Comparison of ENCODE assay signal across 10 cellular contexts in genomic region chr5:139296862-139297326, GRCh38. TPM values are rescaled to one million over a fixed set of nuclear protein-coding genes. Genes with fewer than 3 reads are reported as not detected.
DNase-seq lines count a peak whose midpoint lies in the region; ATAC-seq and TF ChIP-seq lines count a peak whose summit lies in the region.
"Had no signal": no experiment of that assay in that cellular context is flagged by ENCODE, and none has a peak within 500 bp of the region (broad histone marks: within the 10 kb centered on the region; RNA-seq: fewer than 3 reads in every experiment).

No MANE protein-coding gene starts in this region.

- peaks cover 53% of the 10 kb centered on the region for H3K4me1 Mint-ChIP-seq in activated T-helper 2 cell treated with anti-CD3 and anti-CD28 coated beads, Interferon-gamma antibody, Interleukin-2, Interleukin-4, amounts not matched to agents 10 μg/mL and 5 μg/mL and 100 μg/mL, durations not matched to agents 14 hours and 24 hours and 36 hours (ENCODE audit: low read depth)
- H3K4me1 Mint-ChIP-seq in type B pancreatic cell (ENCODE audit: unreplicated experiment) = peaks cover 53% of the 10 kb centered on the region

- no peaks in the 10 kb centered on the region for H3K9me3 Mint-ChIP-seq in activated T-helper 2 cell treated with anti-CD3 and anti-CD28 coated beads, Interferon-gamma antibody, Interleukin-2, Interleukin-4, amounts not matched to agents 10 μg/mL and 5 μg/mL and 100 μg/mL, durations not matched to agents 14 hours and 24 hours and 36 hours
- no peaks in the 10 kb centered on the region for H3K9me3 Mint-ChIP-seq in type B pancreatic cell

- H3K4me1 ChIP-seq in left ventricle myocardium inferior (peaks cover 88% of the 10 kb centered on the region), heart left ventricle (peaks cover 15 to 78% (median 59%) of the 10 kb centered on the region in 12 donors), liver (ENCODE audit: control insufficient read depth in 4 of 4, insufficient read depth in 4 of 4, low read length in 3 of 4) (peaks cover 7 to 40% (median 30%) of the 10 kb centered on the region in 4 donors)

- no peaks in the 10 kb centered on the region for H3K36me3 ChIP-seq in left ventricle myocardium inferior
- H3K36me3 ChIP-seq in heart left ventricle = no peaks in the 10 kb centered on the region
- no peaks in the 10 kb centered on the region for H3K36me3 ChIP-seq in liver (ENCODE audit: control insufficient read depth in 4 of 4, insufficient read depth in 3 of 4, low read depth in 1 of 4, low read length in 3 of 4)

- no peak for TF ChIP-seq RAD21 in liver (IDR thresholded peaks at IDR 0.05)

- H3K4me3 ChIP-seq in left ventricle myocardium inferior (peak overlapping the region; percentile 92), heart left ventricle (peak overlapping the region in 1 of 12 donors; percentile 80), liver (ENCODE audit: low read depth in 1 of 3, low read length in 3 of 3) (no peak overlapping the region)

- intact Hi-C loops in left ventricle myocardium inferior (cut with micrococcal nuclease) = no loop called here
- intact Hi-C loops in heart left ventricle (cut with DNase I) = loop anchor here in 6 of 10 donors (5.0 to 10.0 kb wide), 4 partner anchors 40 to 98 kb away; partner anchors contain the start of genes PAIP2 (in 3 of the 6) and PROB1 (in 1 of the 6)
- intact Hi-C loops in activated T-helper 2 cell treated with anti-CD3 and anti-CD28 coated beads, Interferon-gamma antibody, Interleukin-2, Interleukin-4, amounts not matched to agents 10 μg/mL and 5 μg/mL and 100 μg/mL, durations not matched to agents 14 hours and 24 hours and 36 hours (cut with micrococcal nuclease) = loop anchor here (10.0 kb wide), 3 partner anchors 268 to 962 kb away; partner anchors contain the start of genes CDC25C, ETF1, FAM53C and UBE2D2

- 66 to 73% (median 69%) methylated on average over 12 of the region's 12 CpGs for WGBS in heart left ventricle, 4 donors
- 90% methylated on average over 12 of the region's 12 CpGs for WGBS in liver

- H3K36me3 Mint-ChIP-seq in activated T-helper 2 cell treated with anti-CD3 and anti-CD28 coated beads, Interferon-gamma antibody, Interleukin-2, Interleukin-4, amounts not matched to agents 10 μg/mL and 5 μg/mL and 100 μg/mL, durations not matched to agents 14 hours and 24 hours and 36 hours (ENCODE audit: low read depth) = peaks cover 45% of the 10 kb centered on the region
- peaks cover 7% of the 10 kb centered on the region for H3K36me3 Mint-ChIP-seq in type B pancreatic cell

- no peaks in the 10 kb centered on the region for H3K27me3 Mint-ChIP-seq in activated T-helper 2 cell treated with anti-CD3 and anti-CD28 coated beads, Interferon-gamma antibody, Interleukin-2, Interleukin-4, amounts not matched to agents 10 μg/mL and 5 μg/mL and 100 μg/mL, durations not matched to agents 14 hours and 24 hours and 36 hours (ENCODE audit: low read depth)
- H3K27me3 Mint-ChIP-seq in type B pancreatic cell = no peaks in the 10 kb centered on the region

- peak overlapping the region; percentile 41 for H3K4me3 Mint-ChIP-seq in activated T-helper 2 cell treated with anti-CD3 and anti-CD28 coated beads, Interferon-gamma antibody, Interleukin-2, Interleukin-4, amounts not matched to agents 10 μg/mL and 5 μg/mL and 100 μg/mL, durations not matched to agents 14 hours and 24 hours and 36 hours (ENCODE audit: low read depth)
- H3K4me3 Mint-ChIP-seq in type B pancreatic cell = peak overlapping the region; percentile 26

- no peak overlapping the region for H3K27ac Mint-ChIP-seq in activated T-helper 2 cell treated with anti-CD3 and anti-CD28 coated beads, Interferon-gamma antibody, Interleukin-2, Interleukin-4, amounts not matched to agents 10 μg/mL and 5 μg/mL and 100 μg/mL, durations not matched to agents 14 hours and 24 hours and 36 hours
- H3K27ac Mint-ChIP-seq in type B pancreatic cell = peak overlapping the region; percentile 40

- H3K9me3 ChIP-seq in left ventricle myocardium inferior (replicated peaks) = no peaks in the 10 kb centered on the region
- H3K9me3 ChIP-seq in heart left ventricle = no peaks in the 10 kb centered on the region
- no peaks in the 10 kb centered on the region for H3K9me3 ChIP-seq in liver (ENCODE audit: control insufficient read depth in 4 of 4, low read length in 3 of 4)

- no peak overlapping the region for H3K9ac ChIP-seq in liver (ENCODE audit: low read depth in 1 of 2, low read length in 2 of 2)

- TF ChIP-seq POLR2A in heart left ventricle (IDR thresholded peaks at IDR 0.05) = no peak

- H3K27ac ChIP-seq in left ventricle myocardium inferior (replicated peaks) = peak overlapping the region; percentile 20
- peak overlapping the region in 5 of 12 donors; percentile 8 to 99 (median 14) for H3K27ac ChIP-seq in heart left ventricle
- H3K27ac ChIP-seq in liver (ENCODE audit: low read depth in 1 of 2, low read length in 2 of 2) = no peak overlapping the region

- TF ChIP-seq CTCF in left ventricle myocardium inferior (IDR thresholded peaks at IDR 0.05; ENCODE audit: borderline replicate concordance) (no peak), heart left ventricle (IDR thresholded peaks at IDR 0.05) (no peak), liver (IDR thresholded peaks at IDR 0.05; ENCODE audit: low read depth, low read length, missing input control) (no peak), type B pancreatic cell (conservative IDR thresholded peaks at IDR 0.05) (no peak)

- no peak for ATAC-seq in heart left ventricle
- no peak for ATAC-seq in GM18907 (IDR thresholded peaks at IDR 0.05; ENCODE audit: unreplicated experiment)

- H3K27me3 ChIP-seq in left ventricle myocardium inferior (ENCODE audit: low read depth) (no peaks in the 10 kb centered on the region), heart left ventricle (no peaks in the 10 kb centered on the region), liver (ENCODE audit: control insufficient read depth in 4 of 4, insufficient read depth in 4 of 4, low read length in 3 of 4) (no peaks in the 10 kb centered on the region)

- DNase-seq in left ventricle myocardium inferior (no peak), heart left ventricle (no peak), type B pancreatic cell (ENCODE audit: extremely low spot score, unreplicated experiment) (no peak), SK-N-DZ (ENCODE audit: low spot score) (no peak), iPS-NIHi7 (ENCODE audit: extremely low spot score) (no peak)
- DNase-seq in activated T-helper 2 cell treated with anti-CD3 and anti-CD28 coated beads, Interferon-gamma antibody, Interleukin-2, Interleukin-4, amounts not matched to agents 10 μg/mL and 5 μg/mL and 100 μg/mL, durations not matched to agents 14 hours and 24 hours and 36 hours (ENCODE audit: low spot score) = no peak
- DNase-seq: activated CD4-positive, CD25-positive, alpha-beta regulatory T cell treated with anti-CD3 and anti-CD28 coated beads, Interleukin-2, amount 50 U/mL, for 72 hours; NCI-H1048 had no signal

TF ChIP-seq in liver, 16 proteins besides CTCF, POLR2A, EP300 and RAD21 (continues in another document):
- TF ChIP-seq FOXA1 (IDR thresholded peaks at IDR 0.05) = no peak
- TF ChIP-seq ATF3 (IDR thresholded peaks at IDR 0.05) = no peak

RNA-seq across cellular contexts. Expression of gene MATR3, which starts 3.4 kb away (rescaled TPM):
- total RNA-seq in left ventricle myocardium inferior (121 TPM), heart left ventricle (100 to 1,000 TPM; 133 to 208 (median 139) TPM), liver (100 to 1,000 TPM in 1 of 2 donors, 10 to 100 TPM in 1; 92.5 to 111 TPM), type B pancreatic cell (ENCODE audit: low replicate concordance) (185 and 276 TPM in 2 replicates)
- polyA plus RNA-seq in heart left ventricle (100 to 1,000 TPM in 1 of 2 donors, 10 to 100 TPM in 1; 97.2 to 115 TPM), liver (10 to 100 TPM; 38.4 to 46.9 TPM)
- 259 TPM in 2 replicates for total RNA-seq in activated T-helper 2 cell treated with anti-CD3 and anti-CD28 coated beads, Interferon-gamma antibody, Interleukin-2, Interleukin-4, amounts not matched to agents 10 μg/mL and 5 μg/mL and 100 μg/mL, durations not matched to agents 14 hours and 24 hours and 36 hours
- polyA plus RNA-seq in SK-N-DZ (2014; cell fraction: cytosol; rRNA removed) = 487 and 535 TPM in 2 replicates
- 482 and 507 TPM in 2 replicates for polyA plus RNA-seq in SK-N-DZ (2014; cell fraction: nucleus; rRNA removed)

RNA-seq across cellular contexts. Expression of gene PAIP2, which starts 44.8 kb away (rescaled TPM):
- total RNA-seq in left ventricle myocardium inferior (148 TPM), heart left ventricle (100 to 1,000 TPM; 111 to 154 (median 132) TPM), liver (10 to 100 TPM; 41.5 to 42.2 TPM), type B pancreatic cell (ENCODE audit: low replicate concordance) (51.7 and 87.7 TPM in 2 replicates)
- polyA plus RNA-seq in heart left ventricle (100 to 1,000 TPM in 1 of 2 donors, 10 to 100 TPM in 1; 93.2 to 138 TPM), liver (10 to 100 TPM; 47.9 to 63.2 TPM)
- total RNA-seq in activated T-helper 2 cell treated with anti-CD3 and anti-CD28 coated beads, Interferon-gamma antibody, Interleukin-2, Interleukin-4, amounts not matched to agents 10 μg/mL and 5 μg/mL and 100 μg/mL, durations not matched to agents 14 hours and 24 hours and 36 hours = 98.2 and 107 TPM in 2 replicates
- polyA plus RNA-seq in SK-N-DZ (2014; cell fraction: cytosol; rRNA removed) = 57.8 and 70.5 TPM in 2 replicates
- polyA plus RNA-seq in SK-N-DZ (2014; cell fraction: nucleus; rRNA removed) = 47.7 and 60.8 TPM in 2 replicates
